10 cellular contexts compared by ENCODE assay signal in the genomic region with DNA sequence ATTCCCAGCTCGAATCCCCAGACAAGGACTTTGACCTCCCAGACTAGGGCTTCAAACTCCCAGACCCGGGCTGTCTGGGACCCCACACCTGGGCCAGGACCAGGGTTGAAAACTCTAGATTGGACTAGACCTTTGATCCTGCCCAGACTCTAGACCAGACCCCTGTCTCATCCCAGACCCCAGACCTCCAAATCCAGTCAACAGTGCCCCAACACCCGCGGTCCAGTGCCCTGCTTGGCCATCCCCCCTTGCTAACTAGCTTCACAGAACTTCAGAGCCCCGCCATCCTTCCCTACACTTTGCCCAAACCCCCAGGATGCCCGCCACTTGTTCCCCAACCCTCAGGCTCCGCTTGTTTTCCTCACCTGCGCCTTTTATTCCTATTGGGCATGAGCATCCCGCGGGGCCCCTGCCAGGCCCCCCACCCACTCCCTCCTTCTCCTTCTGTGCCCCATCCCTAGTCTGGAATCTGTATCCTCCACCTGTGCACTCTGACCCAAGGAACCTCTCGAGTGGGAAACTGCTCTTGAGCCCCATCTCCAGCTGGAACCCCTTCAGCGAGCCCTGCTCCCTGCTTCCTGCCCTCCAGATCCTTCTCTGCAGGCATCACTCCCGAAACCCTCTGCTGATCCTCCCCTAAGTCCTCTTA. TPM values are rescaled to one million over a fixed set of nuclear protein-coding genes. Genes with fewer than 3 reads are reported as not detected.
DNase-seq lines count a peak whose midpoint lies in the region; ATAC-seq lines count a peak whose summit lies in the region.
"Had no signal": no experiment of that assay in that cellular context is flagged by ENCODE, and none has a peak within 500 bp of the region (broad histone marks: within the 10 kb centered on the region; RNA-seq: fewer than 3 reads in every experiment).

No MANE protein-coding gene starts in this region.

- no peaks in the 10 kb centered on the region for H3K9me3 ChIP-seq in iPS-18a (ENCODE audit: control insufficient read depth, low read depth, low read length)

- ATAC-seq in activated T-helper 17 cell treated with anti-CD3 and anti-CD28 coated beads, Interleukin-2, amount 50 U/mL, for 72 hours (replicated peaks), result no peak
- ATAC-seq in stimulated activated naive B cell treated with anti-CD40 and anti-IgM and Interleukin-4, amounts not matched to agents 10 μg/mL and 1 μg/mL and 100 μg/mL, for 72 hours (replicated peaks), result no peak

- DNase-seq in NCI-H146 (lab: John Stamatoyannopoulos, UW), result peak; percentile 22
- no peak for DNase-seq in NCI-H146 treated with DMSO at 0.1 percent for 48 hours (lab: John Stamatoyannopoulos, UW; ENCODE audit: unreplicated experiment)
- DNase-seq in stimulated activated naive B cell treated with anti-CD40 and anti-IgM and Interleukin-4, amounts not matched to agents 10 μg/mL and 1 μg/mL and 100 μg/mL, for 72 hours, result no peak
- no peak for DNase-seq in stimulated activated naive CD4-positive, alpha-beta T cell treated with Interleukin-2 at 50 U/mL for 16 hours (lab: John Stamatoyannopoulos, UW)
- no peak for DNase-seq in NK-92 treated with Interleukin-12 subunit alpha and Interleukin-12 subunit beta, amount 100 ng/mL, for 24 hours (lab: John Stamatoyannopoulos, UW)
- DNase-seq in stimulated activated CD4-positive, alpha-beta T cell treated with anti-CD3 and anti-CD28 coated beads, Interleukin-12 subunit alpha, Interleukin-12 subunit beta, amount 100 ng/mL, for 4 hours, result no peak
- DNase-seq: foreskin melanocyte had no signal

- peaks cover 38% of the 10 kb centered on the region for H3K4me1 ChIP-seq in iPS-18a (ENCODE audit: control insufficient read depth, low read depth, low read length)

- H3K4me3 ChIP-seq in iPS-18a (ENCODE audit: low read length), result peak overlapping the region; percentile 90

- H3K9me3 Mint-ChIP-seq in activated T-helper 17 cell treated with anti-CD3 and anti-CD28 coated beads, Interleukin-2, amount 50 U/mL, for 72 hours, result no peaks in the 10 kb centered on the region
- H3K9me3 Mint-ChIP-seq in stimulated activated naive B cell treated with anti-CD40 and anti-IgM and Interleukin-4, amounts not matched to agents 10 μg/mL and 1 μg/mL and 100 μg/mL, for 72 hours, result no peaks in the 10 kb centered on the region

- H3K4me1 Mint-ChIP-seq in activated T-helper 17 cell treated with anti-CD3 and anti-CD28 coated beads, Interleukin-2, amount 50 U/mL, for 72 hours, result peaks cover 19% of the 10 kb centered on the region
- peaks cover 39 to 44% of the 10 kb centered on the region in 2 donors for H3K4me1 Mint-ChIP-seq in stimulated activated naive B cell treated with anti-CD40 and anti-IgM and Interleukin-4, amounts not matched to agents 10 μg/mL and 1 μg/mL and 100 μg/mL, for 72 hours

- no peaks in the 10 kb centered on the region for H3K36me3 ChIP-seq in iPS-18a (ENCODE audit: control insufficient read depth, low read depth, low read length)

- H3K27me3 Mint-ChIP-seq in activated T-helper 17 cell treated with anti-CD3 and anti-CD28 coated beads, Interleukin-2, amount 50 U/mL, for 72 hours, result no peaks in the 10 kb centered on the region
- no peaks in the 10 kb centered on the region for H3K27me3 Mint-ChIP-seq in stimulated activated naive B cell treated with anti-CD40 and anti-IgM and Interleukin-4, amounts not matched to agents 10 μg/mL and 1 μg/mL and 100 μg/mL, for 72 hours

- no peaks in the 10 kb centered on the region for H3K27me3 ChIP-seq in iPS-18a (ENCODE audit: control insufficient read depth, insufficient read depth, low read length)

- H3K27ac Mint-ChIP-seq in activated T-helper 17 cell treated with anti-CD3 and anti-CD28 coated beads, Interleukin-2, amount 50 U/mL, for 72 hours, result peak overlapping the region; percentile 98
- peak overlapping the region; percentile 97 for H3K27ac Mint-ChIP-seq in stimulated activated naive B cell treated with anti-CD40 and anti-IgM and Interleukin-4, amounts not matched to agents 10 μg/mL and 1 μg/mL and 100 μg/mL, for 72 hours

- peak overlapping the region; percentile 61 for H3K9ac ChIP-seq in iPS-18a (ENCODE audit: low read length)

- H3K27ac ChIP-seq in iPS-18a (ENCODE audit: low read length), result no peak overlapping the region

- peak overlapping the region; percentile 99 for H3K4me3 Mint-ChIP-seq in activated T-helper 17 cell treated with anti-CD3 and anti-CD28 coated beads, Interleukin-2, amount 50 U/mL, for 72 hours
- peak overlapping the region; percentile 98 to 99 for H3K4me3 Mint-ChIP-seq in stimulated activated naive B cell treated with anti-CD40 and anti-IgM and Interleukin-4, amounts not matched to agents 10 μg/mL and 1 μg/mL and 100 μg/mL, for 72 hours

- H3K36me3 Mint-ChIP-seq in activated T-helper 17 cell treated with anti-CD3 and anti-CD28 coated beads, Interleukin-2, amount 50 U/mL, for 72 hours (ENCODE audit: low read depth), result peaks cover 51% of the 10 kb centered on the region
- peaks cover 35% of the 10 kb centered on the region in 2 donors for H3K36me3 Mint-ChIP-seq in stimulated activated naive B cell treated with anti-CD40 and anti-IgM and Interleukin-4, amounts not matched to agents 10 μg/mL and 1 μg/mL and 100 μg/mL, for 72 hours

RNA-seq across cellular contexts. Expression of gene GNAI2, which starts 0.6 kb away (rescaled TPM):
- 100 to 1,000 TPM; 283 to 392 TPM for total RNA-seq in activated T-helper 17 cell treated with anti-CD3 and anti-CD28 coated beads, Interleukin-2, amount 50 U/mL, for 72 hours

RNA-seq across cellular contexts. Expression of gene SLC38A3, which starts 31.5 kb away (rescaled TPM):
- total RNA-seq in activated T-helper 17 cell treated with anti-CD3 and anti-CD28 coated beads, Interleukin-2, amount 50 U/mL, for 72 hours, result under 1 TPM in 1 of 2 donors, not detected in 1; 0.71 TPM
- total RNA-seq: HT-29 had no signal

RNA-seq across cellular contexts. Expression of gene SEMA3B, which starts 32.3 kb away (rescaled TPM):
- 1 to 10 TPM; 1.2 to 2.3 TPM for total RNA-seq in activated T-helper 17 cell treated with anti-CD3 and anti-CD28 coated beads, Interleukin-2, amount 50 U/mL, for 72 hours

RNA-seq across cellular contexts. Expression of gene LSMEM2, which starts 42.3 kb away (rescaled TPM):
- under 1 TPM in 1 of 2 donors, not detected in 1; 0.34 TPM for total RNA-seq in activated T-helper 17 cell treated with anti-CD3 and anti-CD28 coated beads, Interleukin-2, amount 50 U/mL, for 72 hours
- total RNA-seq: HT-29 had no signal

RNA-seq across cellular contexts. Expression of gene GNAT1, which starts 45.2 kb away (rescaled TPM):
- not detected for total RNA-seq in activated T-helper 17 cell treated with anti-CD3 and anti-CD28 coated beads, Interleukin-2, amount 50 U/mL, for 72 hours
